Comparison of ENCODE assay signal across 17 cellular contexts in the genomic region with DNA sequence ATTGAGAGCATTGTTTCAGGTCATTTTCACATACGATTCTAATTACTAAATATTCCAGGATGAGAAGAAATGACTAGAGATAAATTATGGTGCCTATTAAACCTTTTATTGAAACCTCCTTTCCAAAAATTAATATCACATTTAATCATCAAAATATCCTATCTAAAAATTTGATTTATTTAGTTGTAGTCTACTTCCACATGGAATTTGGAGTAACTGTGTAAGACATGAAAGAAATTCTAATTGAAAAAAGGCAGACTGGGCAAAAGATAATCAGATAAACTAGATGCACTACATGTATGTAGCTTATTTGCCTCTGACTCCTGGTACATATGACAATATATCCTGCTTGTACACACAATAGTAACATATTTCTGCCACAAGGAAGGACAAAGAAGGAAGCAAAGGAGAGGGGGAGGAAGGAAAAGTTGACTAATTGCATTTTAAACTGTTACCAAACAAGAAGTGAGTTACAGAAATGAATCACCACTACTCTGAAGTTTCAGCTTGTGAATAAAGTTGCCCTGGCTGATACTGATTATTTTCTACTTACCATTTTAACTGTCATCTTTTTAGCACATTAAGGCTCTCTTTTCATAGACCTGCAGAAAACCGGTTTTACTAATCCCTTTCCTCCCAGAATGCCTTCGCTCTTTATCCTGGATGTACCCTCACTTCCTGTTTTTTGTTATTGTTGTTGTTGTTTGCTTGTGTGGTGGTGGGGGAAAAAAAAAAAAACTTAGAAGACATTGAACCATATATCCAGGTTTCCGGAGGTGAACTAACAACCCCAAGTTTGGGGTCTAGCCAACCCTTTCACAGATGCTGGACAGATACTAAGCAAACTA. TPM values are rescaled to one million over a fixed set of nuclear protein-coding genes. Genes with fewer than 3 reads are reported as not detected.
DNase-seq lines count a peak whose midpoint lies in the region; ATAC-seq and TF ChIP-seq lines count a peak whose summit lies in the region.
"Had no signal": no experiment of that assay in that cellular context is flagged by ENCODE, and none has a peak within 500 bp of the region (broad histone marks: within the 10 kb centered on the region; RNA-seq: fewer than 3 reads in every experiment).

No MANE protein-coding gene starts in this region.

- no peak overlapping the region for H2AK5ac ChIP-seq in IMR-90 (ENCODE audit: low read depth, low read length)

- no peak overlapping the region for H4K8ac ChIP-seq in IMR-90 (ENCODE audit: low read depth in 2 of 2, low read length in 2 of 2)

- H3K27ac ChIP-seq in IMR-90 (ENCODE audit: insufficient read depth, low read length) (no peak overlapping the region), SK-N-SH (ENCODE audit: low read depth in 2 of 2, low read length in 1 of 2) (no peak overlapping the region; a peak in 1 of 4 replicates), epithelial cell of prostate (peak overlapping the region; percentile 43), neutrophil (peak overlapping the region; percentile 78)
- H3K27ac ChIP-seq: body of pancreas, pancreas, WERI-Rb-1 had no signal

- dilution Hi-C loops in IMR-90 (cut with HindIII; ENCODE audit: low sequenced_read_pairs, unreplicated experiment): no loop called here

- no peaks in the 10 kb centered on the region for H3K79me1 ChIP-seq in IMR-90 (ENCODE audit: low read depth in 1 of 2, low read length in 2 of 2)

- no peak overlapping the region for H3K56ac ChIP-seq in IMR-90 (ENCODE audit: extremely low read depth, insufficient read depth, low read length)

- no peak for TF ChIP-seq CTCF in IMR-90 (conservative IDR thresholded peaks at IDR 0.05; ENCODE audit: low read depth, low read length)
- no peak for TF ChIP-seq CTCF in SK-N-SH (IDR thresholded peaks at IDR 0.05)
- TF ChIP-seq CTCF in neutrophil (IDR thresholded peaks at IDR 0.05): no peak

- CTCF ChIA-PET in IMR-90 (lab: Yijun Ruan, JAX) (no interaction called here), SK-N-SH (lab: Yijun Ruan, JAX) (no interaction called here)

- H3K9me2 ChIP-seq in SK-N-SH: no peaks in the 10 kb centered on the region

- BruUV-seq in IMR-90 (replicated peaks; lab: Mats Ljungman, UMichigan): no TSS peak

- no peak for TF ChIP-seq POLR2A in IMR-90 (IDR thresholded peaks at IDR 0.05; ENCODE audit: low read depth, low read length)

- no peaks in the 10 kb centered on the region for H3K9me1 ChIP-seq in IMR-90 (ENCODE audit: insufficient read depth, low read length)

- ATAC-seq in IMR-90 (ENCODE audit: low read depth): peak; percentile 48; the same call in 1 of the 2 replicates
- ATAC-seq: body of pancreas; stimulated activated memory B cell treated with anti-CD40 and anti-IgM and Interleukin-4, amounts not matched to agents 10 μg/mL and 1 μg/mL and 100 μg/mL, for 72 hours had no signal

- POLR2A ChIA-PET in IMR-90 (lab: Charles Lee; ENCODE audit: unreplicated experiment): no interaction called here
- POLR2A ChIA-PET in SK-N-SH (lab: Yijun Ruan, JAX): interaction anchor here (0.5 kb wide), 1 partner anchor 12 kb away, joined by 4 read pairs; no protein-coding TSS in a partner anchor

- H3K4me1 ChIP-seq in IMR-90 (ENCODE audit: control insufficient read depth, insufficient read depth, low read length) (peaks cover 1% of the 10 kb centered on the region; the same call in 1 of the 2 replicates), SK-N-SH (ENCODE audit: control insufficient read depth in 1 of 2, insufficient read depth in 2 of 2, low read depth in 1 of 2, low read length in 1 of 2) (peaks cover 0 to 6% of the 10 kb centered on the region in 2 experiments; a peak in 2 of 4 replicates), neutrophil (ENCODE audit: control insufficient read depth in 1 of 2, insufficient read depth in 1 of 2, low read depth in 1 of 2, low read length in 1 of 2) (peaks cover 29 to 36% of the 10 kb centered on the region in 2 experiments)
- H3K4me1 ChIP-seq: pancreas had no signal

- H2BK120ac ChIP-seq in IMR-90 (ENCODE audit: low read depth, low read length): no peak overlapping the region

- no peak overlapping the region for H3K23ac ChIP-seq in IMR-90 (ENCODE audit: low read depth, low read length)

- no peaks in the 10 kb centered on the region for H3K79me2 ChIP-seq in SK-N-SH (ENCODE audit: insufficient read depth)

- no peak for TF ChIP-seq RAD21 in IMR-90 (IDR thresholded peaks at IDR 0.05; ENCODE audit: low read length)
- TF ChIP-seq RAD21 in SK-N-SH (IDR thresholded peaks at IDR 0.05; ENCODE audit: low read length): no peak

- H3K4me2 ChIP-seq in IMR-90 (ENCODE audit: low read depth, low read length) (no peak overlapping the region; the same call in 1 of the 2 replicates), SK-N-SH (no peak overlapping the region)

- H4K5ac ChIP-seq in IMR-90 (ENCODE audit: low read depth, low read length): no peak overlapping the region

- H2AFZ ChIP-seq in IMR-90 (replicated peaks; ENCODE audit: low read length, poor library complexity): no peak overlapping the region
- H2AFZ ChIP-seq in SK-N-SH (ENCODE audit: low read depth): no peak overlapping the region

- no peaks in the 10 kb centered on the region for H4K20me1 ChIP-seq in IMR-90 (ENCODE audit: insufficient read depth, low read length)
- no peaks in the 10 kb centered on the region for H4K20me1 ChIP-seq in SK-N-SH (ENCODE audit: insufficient read depth)

- no peak overlapping the region for H3K14ac ChIP-seq in IMR-90 (replicated peaks; ENCODE audit: low read depth, low read length)

- peak; percentile 47 for DNase-seq in IMR-90
- DNase-seq in SK-N-SH: no peak
- peak; percentile 63 for DNase-seq in epithelial cell of prostate (ENCODE audit: low read depth, low spot score)
- no peak for DNase-seq in activated CD4-positive, alpha-beta T cell treated with anti-CD3 and anti-CD28 coated beads, Interleukin-2, amount 50 U/mL, for 48 hours
- DNase-seq in stimulated activated naive CD4-positive, alpha-beta T cell (lab: John Stamatoyannopoulos, UW): no peak
- DNase-seq in activated CD4-positive, CD25-positive, alpha-beta regulatory T cell (lab: John Stamatoyannopoulos, UW): no peak
- DNase-seq: activated effector memory CD4-positive, alpha-beta T cell treated with anti-CD3 and anti-CD28 coated beads, Interleukin-2, amount 50 U/mL, for 16 hours; body of pancreas; foreskin melanocyte; KG1; NCI-H510A treated with DMSO at 0.1 percent for 48 hours; pancreas; small intestine; WERI-Rb-1 had no signal

- no peak overlapping the region for H3K4me3 ChIP-seq in IMR-90 (ENCODE audit: insufficient read depth, low read depth, low read length)
- no peak overlapping the region for H3K4me3 ChIP-seq in SK-N-SH (ENCODE audit: low read depth in 2 of 2, low read length in 1 of 2)
- H3K4me3 ChIP-seq in neutrophil (ENCODE audit: low read depth in 1 of 2, low read length in 1 of 2): peak overlapping the region; percentile 11 to 25
- H3K4me3 ChIP-seq: body of pancreas, pancreas had no signal

- H3K27me3 ChIP-seq in IMR-90 (ENCODE audit: control insufficient read depth, insufficient read depth, low read length) (no peaks in the 10 kb centered on the region), SK-N-SH (ENCODE audit: insufficient read depth) (no peaks in the 10 kb centered on the region), neutrophil (no peaks in the 10 kb centered on the region)
- H3K27me3 ChIP-seq: body of pancreas, pancreas had no signal

- no peak overlapping the region for H2BK20ac ChIP-seq in IMR-90 (ENCODE audit: low read depth, low read length)

- no peak overlapping the region for H3K18ac ChIP-seq in IMR-90 (ENCODE audit: low read depth, low read length)

- intact Hi-C loops in IMR-90 (cut with micrococcal nuclease): no loop called here

- H2BK15ac ChIP-seq in IMR-90 (ENCODE audit: low read depth, low read length): no peak overlapping the region

- no peak overlapping the region for H3K4ac ChIP-seq in IMR-90 (ENCODE audit: low read depth, low read length)

- peak in 1 of 2 experiments; percentile 64; a peak in 2 of 4 replicates for TF ChIP-seq EP300 in SK-N-SH (IDR thresholded peaks at IDR 0.05; ENCODE audit: borderline replicate concordance in 1 of 2, low read depth in 1 of 2, low read length in 1 of 2)

- no peaks in the 10 kb centered on the region for H3F3A ChIP-seq in SK-N-SH (replicated peaks; ENCODE audit: insufficient read depth)

- no peaks in the 10 kb centered on the region for H3K36me3 ChIP-seq in IMR-90 (ENCODE audit: control insufficient read depth, insufficient read depth, low read length)
- H3K36me3 ChIP-seq in SK-N-SH (replicated peaks in 1 of 2; ENCODE audit: control insufficient read depth in 1 of 2, insufficient read depth in 2 of 2, low read length in 1 of 2): no peaks in the 10 kb centered on the region
- no peaks in the 10 kb centered on the region for H3K36me3 ChIP-seq in neutrophil
- H3K36me3 ChIP-seq: pancreas, WERI-Rb-1 had no signal

- in situ Hi-C loops in IMR-90 (cut with MboI; ENCODE audit: low sequenced_read_pairs): no loop called here

- H4K91ac ChIP-seq in IMR-90 (ENCODE audit: insufficient read depth, low read depth, low read length): no peak overlapping the region

- no peak overlapping the region for H2AK9ac ChIP-seq in IMR-90 (replicated peaks; ENCODE audit: low read depth, low read length, poor library complexity)

- no peak overlapping the region for H3K9ac ChIP-seq in IMR-90 (ENCODE audit: low read depth, low read length)
- H3K9ac ChIP-seq in SK-N-SH: no peak overlapping the region

- WGBS in IMR-90 (ENCODE audit: extremely low coverage in 2 of 2, insufficient read length in 1 of 2), 2 experiments: no CpG with 5 or more reads among the region's 4 CpGs
- WGBS in SK-N-SH (ENCODE audit: low lambda C conversion rate): 49% methylated on average over 4 of the region's 4 CpGs

- no peaks in the 10 kb centered on the region for H3K9me3 ChIP-seq in IMR-90 (ENCODE audit: control insufficient read depth, insufficient read depth, low read length)
- no peaks in the 10 kb centered on the region for H3K9me3 ChIP-seq in SK-N-SH
- no peaks in the 10 kb centered on the region for H3K9me3 ChIP-seq in neutrophil
- H3K9me3 ChIP-seq: body of pancreas, pancreas had no signal

- H2BK5ac ChIP-seq in IMR-90 (ENCODE audit: low read depth, low read length, poor library complexity, severe bottlenecking): peak overlapping the region; percentile 65

TF ChIP-seq in SK-N-SH, 30 proteins besides CTCF, POLR2A, EP300 and RAD21 (continues in another document):
- TF ChIP-seq SIN3A (IDR thresholded peaks at IDR 0.05; ENCODE audit: borderline replicate concordance, low read depth, low read length) (no peak), FOSL2 (IDR thresholded peaks at IDR 0.05; ENCODE audit: borderline replicate concordance, low read depth) (no peak)
- TF ChIP-seq, protein P1, sequence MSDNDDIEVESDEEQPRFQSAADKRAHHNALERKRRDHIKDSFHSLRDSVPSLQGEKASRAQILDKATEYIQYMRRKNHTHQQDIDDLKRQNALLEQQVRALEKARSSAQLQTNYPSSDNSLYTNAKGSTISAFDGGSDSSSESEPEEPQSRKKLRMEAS (IDR thresholded peaks at IDR 0.05; ENCODE audit: low read depth): no peak

RNA-seq across cellular contexts. Expression of a gene that starts 28.4 kb away (rescaled TPM):
- under 0.01 and 0.18 TPM in 2 replicates for total RNA-seq in IMR-90 (2012; rRNA removed)
- polyA plus RNA-seq in IMR-90 (2012; rRNA removed): 0.17 and 0.30 TPM in 2 replicates
- 0.01 and 0.04 TPM in 2 replicates for polyA plus RNA-seq in IMR-90 (2012; cell fraction: cytosol; rRNA removed)
- polyA plus RNA-seq in IMR-90 (2012; cell fraction: nucleus; rRNA removed; ENCODE audit: low replicate concordance): 0.05 and 0.22 TPM in 2 replicates
- polyA plus RNA-seq in SK-N-SH (2012; rRNA removed): 0.05 and 0.76 TPM in 2 replicates
- polyA plus RNA-seq in SK-N-SH (2012; cell fraction: cytosol; rRNA removed): 0.13 and 0.17 TPM in 2 replicates
- polyA plus RNA-seq in SK-N-SH (2012; cell fraction: nucleus; rRNA removed): 0.08 and 0.20 TPM in 2 replicates
- polyA plus RNA-seq: BJ had no signal

Comparison
In these comparisons a context has a peak if more than half of its experiments do, and no peak if none do; other contexts are left out.
1. DNase-seq: peak in IMR-90 (single experiment) and epithelial cell of prostate (single experiment); none in SK-N-SH (single experiment), activated CD4-positive, alpha-beta T cell treated with anti-CD3 and anti-CD28 coated beads, Interleukin-2, amount 50 U/mL, for 48 hours (0 of 2), stimulated activated naive CD4-positive, alpha-beta T cell (0 of 6) and activated CD4-positive, CD25-positive, alpha-beta regulatory T cell (0 of 4).
2. H3K27ac ChIP-seq: peak in epithelial cell of prostate (single experiment) and neutrophil (single experiment); none in IMR-90 (single experiment) and SK-N-SH (0 of 2).
3. H3K4me3 ChIP-seq: peak in neutrophil (2 of 2); none in IMR-90 (single experiment) and SK-N-SH (0 of 2).